Comparison of ENCODE assay signal across 1 cellular context in the genomic region with DNA sequence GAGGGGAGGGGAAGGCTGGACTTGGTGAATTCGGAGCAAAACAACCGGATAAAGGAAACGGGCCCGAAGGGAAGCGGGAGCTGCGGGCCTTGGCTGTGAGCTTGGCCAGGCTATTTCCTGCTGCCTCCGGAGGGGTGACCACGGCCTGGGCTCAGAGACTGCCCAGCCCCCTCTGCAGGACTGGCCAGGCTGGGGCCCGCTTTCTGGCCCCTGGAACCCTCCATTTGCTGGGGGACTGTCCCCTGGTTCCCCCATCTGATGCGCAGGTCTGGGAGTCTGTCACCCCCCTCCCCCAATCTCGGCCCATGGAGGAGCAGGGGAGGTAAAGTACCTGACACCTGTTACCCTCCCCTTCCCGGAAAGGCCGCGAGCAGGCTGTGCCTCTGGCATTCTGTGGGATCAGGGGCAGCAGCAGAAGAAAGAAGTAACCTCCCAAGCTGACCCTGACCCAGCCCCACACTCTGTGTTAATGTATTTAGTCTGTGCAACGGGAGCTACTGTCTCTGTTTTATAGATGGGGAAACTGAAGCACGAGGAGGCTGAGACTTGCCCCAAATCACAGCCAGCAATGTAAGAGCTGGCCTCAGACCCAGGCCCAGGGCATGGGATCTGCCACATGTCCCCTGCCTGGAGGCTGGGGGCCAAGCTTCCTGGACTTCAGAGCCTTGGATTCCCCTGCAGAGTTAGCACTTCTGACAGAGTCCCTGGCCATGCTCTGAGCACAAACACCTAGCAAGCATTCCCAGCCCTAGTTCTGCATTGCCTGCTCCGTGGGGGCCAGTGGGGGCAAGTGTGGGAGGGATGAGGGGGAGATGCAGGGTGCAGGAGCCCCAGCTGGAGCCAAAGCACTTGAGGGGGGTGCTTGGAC.
TF ChIP-seq lines count a peak whose summit lies in the region.

No MANE protein-coding gene starts in this region.

TF ChIP-seq in endothelial cell of umbilical vein, 7 proteins besides CTCF, POLR2A, EP300 and RAD21:
- TF ChIP-seq JUN (IDR thresholded peaks at IDR 0.05; ENCODE audit: borderline replicate concordance, insufficient read depth, insufficient read length, low read depth) (no peak), POLR2AphosphoS5 (IDR thresholded peaks at IDR 0.05; ENCODE audit: insufficient read depth, low read depth, low read length) (peak; percentile 71), FOS (IDR thresholded peaks at IDR 0.05; ENCODE audit: borderline replicate concordance, insufficient read depth, low read length) (peak; percentile 17)
